In the genomic region with DNA sequence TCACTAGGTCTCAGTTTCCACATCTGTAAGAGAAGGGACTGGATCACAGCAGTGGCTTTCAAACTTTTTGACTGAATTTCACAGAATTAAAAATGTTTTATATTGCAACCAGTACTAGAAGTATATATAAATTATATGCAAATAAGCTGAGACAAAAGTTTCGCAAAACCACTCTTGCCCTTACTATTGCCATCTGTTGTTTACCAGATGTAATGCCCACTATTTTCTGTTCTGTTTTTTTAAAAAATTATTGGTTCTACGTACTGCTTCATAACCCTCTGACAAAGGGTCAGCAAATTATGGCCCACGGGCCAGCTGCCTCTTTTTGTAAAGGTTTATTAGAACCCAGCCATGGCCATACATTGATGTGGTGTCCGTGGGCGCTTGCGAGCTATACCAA, we compare ENCODE assay signal across 19 cellular contexts.
"Had no signal": no experiment of that assay in that cellular context is flagged by ENCODE, and none has a peak within 500 bp of the region (broad histone marks: within the 10 kb centered on the region; RNA-seq: fewer than 3 reads in every experiment).

No MANE protein-coding gene starts in this region.

- H3K27me3 Mint-ChIP-seq: naive thymus-derived CD8-positive, alpha-beta T cell; progenitor cell of endocrine pancreas; type B pancreatic cell had no signal

- H3K27ac Mint-ChIP-seq: endodermal cell, progenitor cell of endocrine pancreas, type B pancreatic cell had no signal

- H3K9me3 ChIP-seq: heart left ventricle, pancreas, suprapubic skin, thyroid gland had no signal

- H3K27me3 ChIP-seq: foreskin keratinocyte, heart left ventricle, pancreas, suprapubic skin, thyroid gland had no signal

- ATAC-seq: foreskin keratinocyte; heart left ventricle; left colon; naive thymus-derived CD8-positive, alpha-beta T cell; pancreas; right cardiac atrium; stimulated activated naive CD8-positive, alpha-beta T cell treated with anti-CD3 and anti-CD28 coated beads, Interleukin-15, Interleukin-2, amounts not matched to agents 100 U/mL and 50 U/mL, for 24 hours had no signal

- H3K9me3 Mint-ChIP-seq: endodermal cell; naive thymus-derived CD8-positive, alpha-beta T cell; type B pancreatic cell had no signal

- H3K27ac ChIP-seq: coronary artery, foreskin keratinocyte, heart left ventricle, pancreas, suprapubic skin, thyroid gland had no signal

- H3K4me3 ChIP-seq: coronary artery, heart left ventricle, pancreas, suprapubic skin, thyroid gland had no signal

- H3K4me1 ChIP-seq: foreskin keratinocyte, pancreas, suprapubic skin, thyroid gland had no signal

- DNase-seq: effector CD4-positive, alpha-beta T cell; endodermal cell; erythroblast; foreskin keratinocyte; heart left ventricle; hippocampal formation; left colon; naive thymus-derived CD8-positive, alpha-beta T cell; nucleus accumbens; right cardiac atrium; small intestine; stimulated activated CD4-positive, alpha-beta T cell treated with anti-CD3 and anti-CD28 coated beads, Interleukin-12 subunit alpha, Interleukin-12 subunit beta, amount 100 ng/mL, for 4 hours; stimulated activated naive CD8-positive, alpha-beta T cell treated with anti-CD3 and anti-CD28 coated beads, Interleukin-15, Interleukin-2, amounts not matched to agents 100 U/mL and 50 U/mL, for 24 hours; thyroid gland had no signal

- H3K4me3 Mint-ChIP-seq: endodermal cell; naive thymus-derived CD8-positive, alpha-beta T cell; type B pancreatic cell had no signal
